In genomic region chr2:237115870-237116269, GRCh38 we compare ENCODE assay signal across 28 cellular contexts.
"Had no signal": no experiment of that assay in that cellular context is flagged by ENCODE, and none has a peak within 500 bp of the region (broad histone marks: within the 10 kb centered on the region; RNA-seq: fewer than 3 reads in every experiment).

No MANE protein-coding gene starts in this region.

- H3K27me3 ChIP-seq: colonic mucosa, dorsolateral prefrontal cortex, esophagus muscularis mucosa, esophagus squamous epithelium, foreskin keratinocyte, gastrocnemius medialis, gastroesophageal sphincter, heart left ventricle, heart right ventricle had no signal

- FAIRE-seq: colon, endothelial cell of umbilical vein, frontal cortex had no signal

- DNase-seq: colonic mucosa; cortex of kidney; dermis blood vessel endothelial cell; dorsolateral prefrontal cortex; effector CD4-positive, alpha-beta T cell; effector CD8-positive, alpha-beta T cell; effector memory CD4-positive, alpha-beta T cell; effector memory CD8-positive, alpha-beta T cell; endodermal cell; erythroblast; esophagus squamous epithelium; foreskin fibroblast; foreskin keratinocyte; foreskin melanocyte; gastrocnemius medialis; glutamatergic neuron; head of caudate nucleus; heart left ventricle; heart right ventricle had no signal

- H3K27ac ChIP-seq: colonic mucosa, coronary artery, dorsolateral prefrontal cortex, epithelial cell of prostate, esophagus muscularis mucosa, esophagus squamous epithelium, foreskin keratinocyte, gastrocnemius medialis, gastroesophageal sphincter, heart left ventricle, heart right ventricle had no signal

- ATAC-seq: effector memory CD8-positive, alpha-beta T cell; esophagus mucosa; foreskin keratinocyte; gastroesophageal sphincter; heart left ventricle; heart right ventricle had no signal

- H3K36me3 ChIP-seq: colonic mucosa, esophagus muscularis mucosa, esophagus squamous epithelium, gastrocnemius medialis, gastroesophageal sphincter, heart left ventricle, heart right ventricle had no signal

- H3K4me3 Mint-ChIP-seq: dendritic cell treated with granulocyte-macrophage colony-stimulating factor and Interleukin-4, amounts not matched to agents 40 ng/mL and 50 ng/mL, for 4 days; effector memory CD8-positive, alpha-beta T cell; endodermal cell had no signal

- H3K4me1 ChIP-seq: colonic mucosa had no signal

- H3K9me3 ChIP-seq: colonic mucosa, esophagus muscularis mucosa, esophagus squamous epithelium, gastrocnemius medialis, gastroesophageal sphincter, heart right ventricle had no signal

- H3K27me3 Mint-ChIP-seq: effector memory CD8-positive, alpha-beta T cell had no signal

- H3K4me1 Mint-ChIP-seq: endodermal cell had no signal

- H3K9me3 Mint-ChIP-seq: dendritic cell treated with granulocyte-macrophage colony-stimulating factor and Interleukin-4, amounts not matched to agents 40 ng/mL and 50 ng/mL, for 4 days; effector memory CD8-positive, alpha-beta T cell; endodermal cell had no signal

- H3K27ac Mint-ChIP-seq: dendritic cell treated with granulocyte-macrophage colony-stimulating factor and Interleukin-4, amounts not matched to agents 40 ng/mL and 50 ng/mL, for 4 days; effector memory CD8-positive, alpha-beta T cell; endodermal cell had no signal

- H3K4me3 ChIP-seq: colonic mucosa, coronary artery, dorsolateral prefrontal cortex, esophagus muscularis mucosa, esophagus squamous epithelium, gastrocnemius medialis, gastroesophageal sphincter, heart left ventricle, heart right ventricle had no signal
